ENCODE assay signal across 9 cellular contexts in genomic region chr1:99707535-99708142, GRCh38. TPM values are rescaled to one million over a fixed set of nuclear protein-coding genes. Genes with fewer than 3 reads are reported as not detected.
DNase-seq lines count a peak whose midpoint lies in the region; ATAC-seq and TF ChIP-seq lines count a peak whose summit lies in the region.
"Had no signal": no experiment of that assay in that cellular context is flagged by ENCODE, and none has a peak within 500 bp of the region (broad histone marks: within the 10 kb centered on the region; RNA-seq: fewer than 3 reads in every experiment).

No MANE protein-coding gene starts in this region.

- H3K4me1 ChIP-seq in CD8-positive, alpha-beta T cell (ENCODE audit: insufficient read depth, low read length): peaks cover 3% of the 10 kb centered on the region
- no peaks in the 10 kb centered on the region for H3K4me1 ChIP-seq in endodermal cell (ENCODE audit: control insufficient read depth, insufficient read depth, low read length)

- no peak overlapping the region for H3K9ac ChIP-seq in endodermal cell (ENCODE audit: extremely low read depth, low read length, poor library complexity, severe bottlenecking)

- peak; percentile 77 for TF ChIP-seq CTCF in CD8-positive, alpha-beta T cell (IDR thresholded peaks at IDR 0.05)
- TF ChIP-seq CTCF in endodermal cell (conservative IDR thresholded peaks at IDR 0.05): peak; percentile 97

- WGBS in endodermal cell (ENCODE audit: insufficient coverage in 1 of 2, insufficient read length in 1 of 2), 2 experiments: 28 to 88% methylated on average over 1 to 3 of the region's 4 CpGs

- H3K27me3 Mint-ChIP-seq in CD8-positive, alpha-beta T cell (ENCODE audit: low read depth): peaks cover 2% of the 10 kb centered on the region
- no peaks in the 10 kb centered on the region for H3K27me3 Mint-ChIP-seq in endodermal cell (ENCODE audit: insufficient read depth)

- H3K27ac Mint-ChIP-seq in CD8-positive, alpha-beta T cell: no peak overlapping the region
- no peak overlapping the region for H3K27ac Mint-ChIP-seq in endodermal cell
- H3K27ac Mint-ChIP-seq: T-helper 1 cell treated with Interleukin-12 subunit alpha and Interleukin-12 subunit beta and Interleukin-4 antibody, amounts not matched to agents 30 μg/mL and 1 μg/mL, for 36 hours had no signal

- H3K27me3 ChIP-seq in CD8-positive, alpha-beta T cell (ENCODE audit: insufficient read depth, low read length): no peaks in the 10 kb centered on the region
- no peaks in the 10 kb centered on the region for H3K27me3 ChIP-seq in endodermal cell (ENCODE audit: control insufficient read depth, insufficient read depth, low read length, poor library complexity, severe bottlenecking)

- H3K27ac ChIP-seq in CD8-positive, alpha-beta T cell (ENCODE audit: low read depth, low read length): no peak overlapping the region
- H3K27ac ChIP-seq in endodermal cell (ENCODE audit: low read depth, low read length): no peak overlapping the region
- H3K27ac ChIP-seq in substantia nigra (ENCODE audit: low read depth, low read length, poor library complexity, severe bottlenecking): no peak overlapping the region

- no peaks in the 10 kb centered on the region for H3K36me3 Mint-ChIP-seq in CD8-positive, alpha-beta T cell
- peaks cover 10% of the 10 kb centered on the region for H3K36me3 Mint-ChIP-seq in endodermal cell (ENCODE audit: low read depth)

- CTCF ChIA-PET in CD8-positive, alpha-beta T cell (lab: Charles Lee): interaction anchor here (0.9 to 1.6 kb wide), 4 partner anchors 10 to 959 kb away, joined by 3 to 4 read pairs (median 4); no protein-coding TSS in a partner anchor

- H3K9me3 Mint-ChIP-seq in CD8-positive, alpha-beta T cell: no peaks in the 10 kb centered on the region
- peaks cover under 1% of the 10 kb centered on the region for H3K9me3 Mint-ChIP-seq in endodermal cell
- H3K9me3 Mint-ChIP-seq: T-helper 1 cell treated with Interleukin-12 subunit alpha and Interleukin-12 subunit beta and Interleukin-4 antibody, amounts not matched to agents 30 μg/mL and 1 μg/mL, for 36 hours had no signal

- peaks cover 9% of the 10 kb centered on the region for H3K4me1 Mint-ChIP-seq in CD8-positive, alpha-beta T cell (ENCODE audit: low read depth)
- no peaks in the 10 kb centered on the region for H3K4me1 Mint-ChIP-seq in endodermal cell

- intact Hi-C loops in CD8-positive, alpha-beta T cell (cut with DNase I, micrococcal nuclease): loop anchor here (2.0 to 10.0 kb wide), 5 partner anchors 520 to 963 kb away; no protein-coding TSS in a partner anchor

- peak in 6 of 7 experiments; percentile 12 to 58 (median 34) for DNase-seq in CD8-positive, alpha-beta T cell
- DNase-seq in NCI-H526 (lab: John Stamatoyannopoulos, UW) (peak; percentile 29 to 71), endodermal cell (peak; percentile 87), middle frontal gyrus (ENCODE audit: extremely low spot score, low spot score) (peak; percentile 69), substantia nigra (lab: John Stamatoyannopoulos, UW) (peak in 37 of 49 donors; percentile 1 to 71 (median 34))
- peak; percentile 71 to 76 for DNase-seq in activated CD4-positive, alpha-beta T cell treated with anti-CD3 and anti-CD28 coated beads, Interleukin-2, amount 50 U/mL, for 48 hours

- no peak overlapping the region for H3K4me3 Mint-ChIP-seq in CD8-positive, alpha-beta T cell
- no peak overlapping the region for H3K4me3 Mint-ChIP-seq in endodermal cell
- H3K4me3 Mint-ChIP-seq: T-helper 1 cell treated with Interleukin-12 subunit alpha and Interleukin-12 subunit beta and Interleukin-4 antibody, amounts not matched to agents 30 μg/mL and 1 μg/mL, for 36 hours had no signal

- POLR2A ChIA-PET in CD8-positive, alpha-beta T cell (lab: Charles Lee): no interaction called here

- no peaks in the 10 kb centered on the region for H3K36me3 ChIP-seq in CD8-positive, alpha-beta T cell (ENCODE audit: insufficient read depth, low read length)
- peaks cover 34% of the 10 kb centered on the region for H3K36me3 ChIP-seq in endodermal cell (ENCODE audit: control insufficient read depth, insufficient read depth, low read length)

- H3K9me3 ChIP-seq in CD8-positive, alpha-beta T cell (ENCODE audit: low read length): no peaks in the 10 kb centered on the region
- peaks cover 7% of the 10 kb centered on the region for H3K9me3 ChIP-seq in endodermal cell (ENCODE audit: control insufficient read depth, low read length)

- ATAC-seq in CD8-positive, alpha-beta T cell: peak; percentile 58
- ATAC-seq in GM19328 (IDR thresholded peaks at IDR 0.05; ENCODE audit: unreplicated experiment) (peak; percentile 70), HG03460 (IDR thresholded peaks at IDR 0.05; ENCODE audit: unreplicated experiment) (peak; percentile 79)

- H3K4me3 ChIP-seq in CD8-positive, alpha-beta T cell (ENCODE audit: low read depth, low read length): no peak overlapping the region
- H3K4me3 ChIP-seq in endodermal cell (ENCODE audit: low read length): no peak overlapping the region

RNA-seq across cellular contexts. Expression of gene FRRS1, which starts 58.8 kb away (rescaled TPM):
- under 1 TPM; 0.41 to 0.61 TPM for total RNA-seq in CD8-positive, alpha-beta T cell
- total RNA-seq in endodermal cell: 10 to 100 TPM in 1 of 2 donors, 1 to 10 TPM in 1; 9.9 to 24.4 TPM
- 7.9 TPM for polyA plus RNA-seq in endodermal cell (2013, experiment 1 of 2)
- 8.3 TPM for polyA plus RNA-seq in endodermal cell (2013, experiment 2 of 2)

Comparison
In these comparisons a context has a peak if more than half of its experiments do, and no peak if none do; other contexts are left out.
1. DNase-seq: peak in every context shown above with its lines; median percentile 87 in endodermal cell; 74 in activated CD4-positive, alpha-beta T cell treated with anti-CD3 and anti-CD28 coated beads, Interleukin-2, amount 50 U/mL, for 48 hours; 69 in middle frontal gyrus; 50 in NCI-H526; 34 in CD8-positive, alpha-beta T cell; 34 in substantia nigra.
2. RNA of gene FRRS1, which starts 58.8 kb away (total RNA-seq): 9.9 to 24.4 TPM in endodermal cell; 0.41 to 0.61 TPM in CD8-positive, alpha-beta T cell; every median in the first group is over 4 times any median in the second.
3. Peak in every context shown above with its lines, with median percentiles within 50 percentile points of each other: ATAC-seq.